ENCODE assay signal across 16 cellular contexts in the genomic region with DNA sequence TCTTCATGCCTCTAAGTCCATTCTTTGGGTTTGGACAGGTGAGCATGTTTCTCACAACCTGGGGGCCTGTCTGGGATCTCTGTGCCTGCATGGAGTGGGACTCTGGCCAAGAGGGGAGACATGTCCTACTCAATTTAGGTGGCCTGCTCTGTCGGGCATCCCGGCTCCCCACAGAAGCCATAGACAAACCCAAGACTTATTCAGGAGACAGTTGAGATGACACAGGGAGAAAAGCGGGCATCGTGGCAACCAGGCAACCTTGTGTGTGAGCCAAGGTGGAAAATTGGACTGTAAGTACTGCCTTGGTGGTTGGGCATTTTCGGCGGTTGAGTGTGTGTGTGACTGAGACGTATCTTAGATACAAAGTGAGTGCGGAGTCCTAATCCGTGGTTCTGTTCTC. TPM values are rescaled to one million over a fixed set of nuclear protein-coding genes. Genes with fewer than 3 reads are reported as not detected.
DNase-seq lines count a peak whose midpoint lies in the region; ATAC-seq and TF ChIP-seq lines count a peak whose summit lies in the region.
"Had no signal": no experiment of that assay in that cellular context is flagged by ENCODE, and none has a peak within 500 bp of the region (broad histone marks: within the 10 kb centered on the region; RNA-seq: fewer than 3 reads in every experiment).

No MANE protein-coding gene starts in this region.

- H3K4me3 Mint-ChIP-seq in type B pancreatic cell: no peak overlapping the region

- H3K36me3 Mint-ChIP-seq in type B pancreatic cell: peaks cover 3% of the 10 kb centered on the region

- no peak overlapping the region for H3K27ac Mint-ChIP-seq in type B pancreatic cell

- H3K9me3 ChIP-seq in heart left ventricle (peaks cover 0 to 10% (median 0%) of the 10 kb centered on the region in 12 donors), HEK293 (ENCODE audit: control insufficient read depth, insufficient read depth, low read depth, low read length) (no peaks in the 10 kb centered on the region), right cardiac atrium (ENCODE audit: control insufficient read depth, low read length) (no peaks in the 10 kb centered on the region)

- H3K4me1 ChIP-seq in heart left ventricle (peaks cover 0 to 79% (median 29%) of the 10 kb centered on the region in 12 donors), HEK293 (ENCODE audit: control insufficient read depth, insufficient read depth, low read length) (peaks cover 17% of the 10 kb centered on the region), right cardiac atrium (ENCODE audit: control insufficient read depth, insufficient read depth, low read length) (peaks cover 18% of the 10 kb centered on the region)

- CTCF ChIA-PET in HEK293 (lab: Yijun Ruan, JAX): no interaction called here
- CTCF ChIA-PET in GM10248 (lab: Yijun Ruan, JAX): no interaction called here

- TF ChIP-seq CTCF in heart left ventricle (IDR thresholded peaks at IDR 0.05) (no peak), HEK293 (tag by site-specific recombination; IDR thresholded peaks at IDR 0.05) (no peak), type B pancreatic cell (conservative IDR thresholded peaks at IDR 0.05) (no peak), GM10248 (IDR thresholded peaks at IDR 0.05; ENCODE audit: control extremely low read depth, extremely low read depth, low read depth, missing control alignments) (no peak)

- POLR2A ChIA-PET in HEK293 (lab: Yijun Ruan, JAX): no interaction called here
- POLR2A ChIA-PET in GM10248 (lab: Yijun Ruan, JAX): no interaction called here

- 70 to 92% (median 82%) methylated on average over 9 of the region's 9 CpGs for WGBS in heart left ventricle, 4 donors
- 77% methylated on average over 9 of the region's 9 CpGs for WGBS in right cardiac atrium

- intact Hi-C loops in heart left ventricle (cut with DNase I): no loop called here
- intact Hi-C loops in cardiac septum (cut with DNase I): no loop called here
- intact Hi-C loops in right cardiac atrium (cut with DNase I): no loop called here

- H3K4me3 ChIP-seq in heart left ventricle: no peak overlapping the region
- H3K4me3 ChIP-seq in HEK293 (ENCODE audit: low read depth, low read length): no peak overlapping the region
- no peak overlapping the region for H3K4me3 ChIP-seq in right cardiac atrium (ENCODE audit: low read length)

- peak overlapping the region in 7 of 12 donors; percentile 37 to 81 (median 69) for H3K27ac ChIP-seq in heart left ventricle
- no peak overlapping the region for H3K27ac ChIP-seq in HEK293 (ENCODE audit: extremely low read depth, low read depth, low read length)
- H3K27ac ChIP-seq in right cardiac atrium (ENCODE audit: low read length): peak overlapping the region; percentile 61

- no peak for TF ChIP-seq POLR2A in heart left ventricle (IDR thresholded peaks at IDR 0.05)

- H3K27me3 ChIP-seq in heart left ventricle: no peaks in the 10 kb centered on the region
- no peaks in the 10 kb centered on the region for H3K27me3 ChIP-seq in right cardiac atrium (ENCODE audit: control insufficient read depth, insufficient read depth)

- peaks cover 20% of the 10 kb centered on the region for H3K4me1 Mint-ChIP-seq in type B pancreatic cell (ENCODE audit: unreplicated experiment)

- no peak for ATAC-seq in heart left ventricle
- no peak for ATAC-seq in right cardiac atrium

- peaks cover 4% of the 10 kb centered on the region for H3K9me3 Mint-ChIP-seq in type B pancreatic cell

- no peaks in the 10 kb centered on the region for H3K27me3 Mint-ChIP-seq in type B pancreatic cell
- H3K27me3 Mint-ChIP-seq: CD4-positive, alpha-beta memory T cell had no signal

- DNase-seq in heart left ventricle: no peak
- no peak for DNase-seq in cardiac septum (ENCODE audit: low spot score)
- DNase-seq in right cardiac atrium: no peak
- peak; percentile 45 for DNase-seq in type B pancreatic cell (ENCODE audit: extremely low spot score, unreplicated experiment)
- DNase-seq in GM10248 (ENCODE audit: extremely low spot score): no peak
- DNase-seq in NCI-H1417 (lab: John Stamatoyannopoulos, UW): no peak
- DNase-seq: ACHN; CD4-positive, alpha-beta memory T cell; GOT3; KBM-7; NCI-H1092; NCI-H1694; NCI-H69; NK-92 treated with Interleukin-12 subunit alpha and Interleukin-12 subunit beta, amount 100 ng/mL, for 24 hours; SHP77 had no signal

- H3K36me3 ChIP-seq in heart left ventricle (no peaks in the 10 kb centered on the region), HEK293 (ENCODE audit: control insufficient read depth in 2 of 2, insufficient read depth in 1 of 2, low read length in 2 of 2) (no peaks in the 10 kb centered on the region; a peak in 1 of 3 replicates)

TF ChIP-seq in HEK293, 187 proteins besides CTCF, POLR2A, EP300 and RAD21:
- TF ChIP-seq ZBTB17 (tag by site-specific recombination; IDR thresholded peaks at IDR 0.05) (0 out of 2 replicates have a peak, but pooled peaks have one; percentile 20), HOXD13 (CRISPR knock-in tag; IDR thresholded peaks at IDR 0.05; ENCODE audit: borderline replicate concordance) (no peak), ZNF221 (tag by site-specific recombination; IDR thresholded peaks at IDR 0.05; ENCODE audit: borderline replicate concordance) (no peak), ZNF585B (tag by site-specific recombination; IDR thresholded peaks at IDR 0.05) (no peak)
- TF ChIP-seq, protein P1, sequence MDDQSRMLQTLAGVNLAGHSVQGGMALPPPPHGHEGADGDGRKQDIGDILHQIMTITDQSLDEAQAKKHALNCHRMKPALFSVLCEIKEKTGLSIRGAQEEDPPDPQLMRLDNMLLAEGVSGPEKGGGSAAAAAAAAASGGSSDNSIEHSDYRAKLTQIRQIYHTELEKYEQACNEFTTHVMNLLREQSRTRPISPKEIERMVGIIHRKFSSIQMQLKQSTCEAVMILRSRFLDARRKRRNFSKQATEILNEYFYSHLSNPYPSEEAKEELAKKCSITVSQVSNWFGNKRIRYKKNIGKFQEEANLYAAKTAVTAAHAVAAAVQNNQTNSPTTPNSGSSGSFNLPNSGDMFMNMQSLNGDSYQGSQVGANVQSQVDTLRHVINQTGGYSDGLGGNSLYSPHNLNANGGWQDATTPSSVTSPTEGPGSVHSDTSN (CRISPR knock-in tag; IDR thresholded peaks at IDR 0.05): no peak
- TF ChIP-seq, protein P2, sequence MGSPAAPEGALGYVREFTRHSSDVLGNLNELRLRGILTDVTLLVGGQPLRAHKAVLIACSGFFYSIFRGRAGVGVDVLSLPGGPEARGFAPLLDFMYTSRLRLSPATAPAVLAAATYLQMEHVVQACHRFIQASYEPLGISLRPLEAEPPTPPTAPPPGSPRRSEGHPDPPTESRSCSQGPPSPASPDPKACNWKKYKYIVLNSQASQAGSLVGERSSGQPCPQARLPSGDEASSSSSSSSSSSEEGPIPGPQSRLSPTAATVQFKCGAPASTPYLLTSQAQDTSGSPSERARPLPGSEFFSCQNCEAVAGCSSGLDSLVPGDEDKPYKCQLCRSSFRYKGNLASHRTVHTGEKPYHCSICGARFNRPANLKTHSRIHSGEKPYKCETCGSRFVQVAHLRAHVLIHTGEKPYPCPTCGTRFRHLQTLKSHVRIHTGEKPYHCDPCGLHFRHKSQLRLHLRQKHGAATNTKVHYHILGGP (tag by site-specific recombination; IDR thresholded peaks at IDR 0.05): no peak
TF ChIP-seq in HEK293: peak in this region for 1.

RNA-seq across cellular contexts. Expression of a gene that starts 40.5 kb away (rescaled TPM):
- total RNA-seq in heart left ventricle (10 to 100 TPM in 2 of 9 donors, 1 to 10 TPM in 7; 3.6 to 13.0 (median 4.9) TPM), cardiac septum (7.2 TPM), right cardiac atrium (1 to 10 TPM; 4.7 to 6.3 (median 5.2) TPM), type B pancreatic cell (ENCODE audit: low replicate concordance) (19.1 and 23.6 TPM in 2 replicates)
- polyA plus RNA-seq in heart left ventricle (1 to 10 TPM; 8.2 to 9.3 TPM), right cardiac atrium (12.6 TPM)
